ENCODE assay signal across 11 cellular contexts in the genomic region with DNA sequence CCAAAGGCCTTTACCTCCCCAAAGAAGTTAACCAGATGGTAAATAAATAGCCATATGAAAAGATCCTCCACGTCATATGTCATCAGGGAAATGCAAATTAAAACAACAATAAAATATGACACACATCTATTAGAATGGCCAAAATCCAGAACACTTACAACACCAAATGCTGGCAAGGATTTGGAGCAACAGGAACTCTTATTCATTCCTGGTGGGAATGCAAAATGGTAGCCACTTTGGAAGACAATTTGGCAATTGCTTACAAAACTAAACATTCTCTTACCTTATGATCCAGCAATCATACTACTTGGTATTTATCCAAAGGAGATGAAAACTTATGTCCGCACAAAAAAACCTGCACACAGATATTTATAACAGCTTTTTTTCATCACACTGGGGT. TPM values are rescaled to one million over a fixed set of nuclear protein-coding genes. Genes with fewer than 3 reads are reported as not detected.
A peak's percentile ranks its signal among the peaks of the same experiment; 100 is the strongest.
DNase-seq lines count a peak whose midpoint lies in the region; ATAC-seq and TF ChIP-seq lines count a peak whose summit lies in the region.
"Had no signal": no experiment of that assay in that cellular context is flagged by ENCODE, and none has a peak within 500 bp of the region (broad histone marks: within the 10 kb centered on the region; RNA-seq: fewer than 3 reads in every experiment).

No MANE protein-coding gene starts in this region.

- no peak for ATAC-seq in CD4-positive, CD25-positive, alpha-beta regulatory T cell (ENCODE audit: low read depth in 2 of 2)
- ATAC-seq in DND-41 (ENCODE audit: insufficient read depth, low read depth) = no peak
- ATAC-seq in natural killer cell treated with Interleukin-12 subunit alpha and Interleukin-12 subunit beta and Interleukin-15 and Interleukin-18, amount 100 ng/mL, for 72 hours = no peak

- no peaks in the 10 kb centered on the region for H3K9me3 Mint-ChIP-seq in CD4-positive, CD25-positive, alpha-beta regulatory T cell
- peaks cover 4% of the 10 kb centered on the region for H3K9me3 Mint-ChIP-seq in activated T-helper 1 cell treated with anti-CD3 and anti-CD28 coated beads, Interleukin-12 subunit alpha, Interleukin-12 subunit beta, Interleukin-2, Interleukin-4 antibody, amounts not matched to agents 30 ng/mL and 10 ng/mL and 1 ng/mL, durations not matched to agents 14 hours and 24 hours and 36 hours
- peaks cover 5% of the 10 kb centered on the region for H3K9me3 Mint-ChIP-seq in natural killer cell treated with Interleukin-12 subunit alpha and Interleukin-12 subunit beta and Interleukin-15 and Interleukin-18, amount 100 ng/mL, for 72 hours

- no peaks in the 10 kb centered on the region for H3K27me3 ChIP-seq in CD4-positive, CD25-positive, alpha-beta regulatory T cell (ENCODE audit: control insufficient read depth, insufficient read depth, low read length)
- H3K27me3 ChIP-seq in DND-41 (ENCODE audit: insufficient read depth, low read length, poor library complexity) = no peaks in the 10 kb centered on the region
- H3K27me3 ChIP-seq: stomach had no signal

- H3K79me2 ChIP-seq in DND-41 (ENCODE audit: insufficient read depth, low read length) = peaks cover 42% of the 10 kb centered on the region

- no peak overlapping the region for H3K9ac ChIP-seq in DND-41 (ENCODE audit: low read depth, low read length)

- intact Hi-C loops in activated T-helper 1 cell treated with anti-CD3 and anti-CD28 coated beads, Interleukin-12 subunit alpha, Interleukin-12 subunit beta, Interleukin-2, Interleukin-4 antibody, amounts not matched to agents 30 ng/mL and 10 ng/mL and 1 ng/mL, durations not matched to agents 14 hours and 24 hours and 36 hours (cut with micrococcal nuclease) = no loop called here

- H4K20me1 ChIP-seq in DND-41 (ENCODE audit: insufficient read depth, low read length) = no peaks in the 10 kb centered on the region

- no peak for DNase-seq in CD4-positive, CD25-positive, alpha-beta regulatory T cell
- no peak for DNase-seq in DND-41
- DNase-seq in activated T-helper 1 cell treated with anti-CD3 and anti-CD28 coated beads, Interleukin-12 subunit alpha, Interleukin-12 subunit beta, Interleukin-2, Interleukin-4 antibody, amounts not matched to agents 30 ng/mL and 10 ng/mL and 1 ng/mL, durations not matched to agents 14 hours and 24 hours and 36 hours (ENCODE audit: low spot score) = no peak
- DNase-seq in natural killer cell treated with Interleukin-12 subunit alpha and Interleukin-12 subunit beta and Interleukin-15 and Interleukin-18, amount 100 ng/mL, for 72 hours (ENCODE audit: low spot score) = no peak
- DNase-seq in Ammon's horn (ENCODE audit: low spot score) = no peak
- no peak for DNase-seq in RKO (ENCODE audit: low spot score)
- DNase-seq in central memory CD4-positive, alpha-beta T cell = no peak
- DNase-seq: GDM1, Kasumi-1, NCI-H1436 treated with DMSO at 0.1 percent for 48 hours, stomach had no signal

- peaks cover 5% of the 10 kb centered on the region for H3K27me3 Mint-ChIP-seq in CD4-positive, CD25-positive, alpha-beta regulatory T cell
- no peaks in the 10 kb centered on the region for H3K27me3 Mint-ChIP-seq in activated T-helper 1 cell treated with anti-CD3 and anti-CD28 coated beads, Interleukin-12 subunit alpha, Interleukin-12 subunit beta, Interleukin-2, Interleukin-4 antibody, amounts not matched to agents 30 ng/mL and 10 ng/mL and 1 ng/mL, durations not matched to agents 14 hours and 24 hours and 36 hours (ENCODE audit: insufficient read depth)
- H3K27me3 Mint-ChIP-seq in natural killer cell treated with Interleukin-12 subunit alpha and Interleukin-12 subunit beta and Interleukin-15 and Interleukin-18, amount 100 ng/mL, for 72 hours = no peaks in the 10 kb centered on the region

- H2AFZ ChIP-seq in DND-41 (ENCODE audit: low read depth, low read length) = 0 out of 2 replicates have a peak overlapping the region, but pooled peaks have one; percentile 76

- H3K27ac ChIP-seq in CD4-positive, CD25-positive, alpha-beta regulatory T cell (ENCODE audit: insufficient read depth, low read length, poor library complexity, severe bottlenecking) = no peak overlapping the region
- H3K27ac ChIP-seq in DND-41 (ENCODE audit: low read length) = no peak overlapping the region

- no peak for TF ChIP-seq CTCF in DND-41 (IDR thresholded peaks at IDR 0.05; ENCODE audit: borderline replicate concordance, extremely low read depth, low read length, poor library complexity, severe bottlenecking)

- peak overlapping the region in 2 of 3 donors; percentile 34 to 98 for H3K27ac Mint-ChIP-seq in CD4-positive, CD25-positive, alpha-beta regulatory T cell
- H3K27ac Mint-ChIP-seq in activated T-helper 1 cell treated with anti-CD3 and anti-CD28 coated beads, Interleukin-12 subunit alpha, Interleukin-12 subunit beta, Interleukin-2, Interleukin-4 antibody, amounts not matched to agents 30 ng/mL and 10 ng/mL and 1 ng/mL, durations not matched to agents 14 hours and 24 hours and 36 hours = peak overlapping the region; percentile 31
- H3K27ac Mint-ChIP-seq in natural killer cell treated with Interleukin-12 subunit alpha and Interleukin-12 subunit beta and Interleukin-15 and Interleukin-18, amount 100 ng/mL, for 72 hours = peak overlapping the region; percentile 98 to 99

- peaks cover 27% of the 10 kb centered on the region for H3K36me3 Mint-ChIP-seq in CD4-positive, CD25-positive, alpha-beta regulatory T cell
- peaks cover 58% of the 10 kb centered on the region for H3K36me3 Mint-ChIP-seq in activated T-helper 1 cell treated with anti-CD3 and anti-CD28 coated beads, Interleukin-12 subunit alpha, Interleukin-12 subunit beta, Interleukin-2, Interleukin-4 antibody, amounts not matched to agents 30 ng/mL and 10 ng/mL and 1 ng/mL, durations not matched to agents 14 hours and 24 hours and 36 hours (ENCODE audit: low read depth)
- H3K36me3 Mint-ChIP-seq in natural killer cell treated with Interleukin-12 subunit alpha and Interleukin-12 subunit beta and Interleukin-15 and Interleukin-18, amount 100 ng/mL, for 72 hours = peaks cover 69% of the 10 kb centered on the region

- H3K4me1 ChIP-seq in CD4-positive, CD25-positive, alpha-beta regulatory T cell (ENCODE audit: control insufficient read depth, insufficient read depth, low read length, poor library complexity, severe bottlenecking) = peaks cover 40% of the 10 kb centered on the region
- peaks cover 39% of the 10 kb centered on the region for H3K4me1 ChIP-seq in DND-41 (ENCODE audit: insufficient read depth, low read length)

- H3K4me3 Mint-ChIP-seq in CD4-positive, CD25-positive, alpha-beta regulatory T cell = peak overlapping the region; percentile 48 to 99 (median 80)
- peak overlapping the region; percentile 24 for H3K4me3 Mint-ChIP-seq in activated T-helper 1 cell treated with anti-CD3 and anti-CD28 coated beads, Interleukin-12 subunit alpha, Interleukin-12 subunit beta, Interleukin-2, Interleukin-4 antibody, amounts not matched to agents 30 ng/mL and 10 ng/mL and 1 ng/mL, durations not matched to agents 14 hours and 24 hours and 36 hours
- H3K4me3 Mint-ChIP-seq in natural killer cell treated with Interleukin-12 subunit alpha and Interleukin-12 subunit beta and Interleukin-15 and Interleukin-18, amount 100 ng/mL, for 72 hours = peak overlapping the region; percentile 95

- peak overlapping the region; percentile 68; the same call in 1 of the 2 replicates for H3K4me2 ChIP-seq in DND-41 (ENCODE audit: insufficient read depth, low read length)

- H3K9me3 ChIP-seq in CD4-positive, CD25-positive, alpha-beta regulatory T cell (ENCODE audit: control insufficient read depth in 2 of 2, low read length in 2 of 2) = no peaks in the 10 kb centered on the region
- no peaks in the 10 kb centered on the region for H3K9me3 ChIP-seq in DND-41 (ENCODE audit: insufficient read depth, low read length, severe bottlenecking)
- H3K9me3 ChIP-seq: stomach had no signal

- peaks cover 7% of the 10 kb centered on the region for H3K36me3 ChIP-seq in CD4-positive, CD25-positive, alpha-beta regulatory T cell (ENCODE audit: control insufficient read depth, insufficient read depth, low read length)
- peaks cover 13% of the 10 kb centered on the region for H3K36me3 ChIP-seq in DND-41 (ENCODE audit: insufficient read depth, low read length)

- H3K4me3 ChIP-seq in CD4-positive, CD25-positive, alpha-beta regulatory T cell (ENCODE audit: low read depth, low read length) = no peak overlapping the region
- no peak overlapping the region for H3K4me3 ChIP-seq in DND-41 (ENCODE audit: low read depth in 1 of 2, low read length in 2 of 2)

- peaks cover 47 to 71% (median 57%) of the 10 kb centered on the region in 4 donors for H3K4me1 Mint-ChIP-seq in CD4-positive, CD25-positive, alpha-beta regulatory T cell
- peaks cover 75% of the 10 kb centered on the region for H3K4me1 Mint-ChIP-seq in activated T-helper 1 cell treated with anti-CD3 and anti-CD28 coated beads, Interleukin-12 subunit alpha, Interleukin-12 subunit beta, Interleukin-2, Interleukin-4 antibody, amounts not matched to agents 30 ng/mL and 10 ng/mL and 1 ng/mL, durations not matched to agents 14 hours and 24 hours and 36 hours (ENCODE audit: low read depth)
- H3K4me1 Mint-ChIP-seq in natural killer cell treated with Interleukin-12 subunit alpha and Interleukin-12 subunit beta and Interleukin-15 and Interleukin-18, amount 100 ng/mL, for 72 hours (ENCODE audit: low read depth in 2 of 2) = peaks cover 52 to 73% of the 10 kb centered on the region in 2 donors

RNA-seq across cellular contexts. Expression of a gene that starts 1.3 kb away (rescaled TPM):
- total RNA-seq in CD4-positive, CD25-positive, alpha-beta regulatory T cell = 182 TPM
- polyA plus RNA-seq in CD4-positive, CD25-positive, alpha-beta regulatory T cell = 10 to 100 TPM; 84.5 to 97.1 (median 89.0) TPM
- 136 and 141 TPM in 2 replicates for total RNA-seq in activated T-helper 1 cell treated with anti-CD3 and anti-CD28 coated beads, Interleukin-12 subunit alpha, Interleukin-12 subunit beta, Interleukin-2, Interleukin-4 antibody, amounts not matched to agents 30 ng/mL and 10 ng/mL and 1 ng/mL, durations not matched to agents 14 hours and 24 hours and 36 hours
- total RNA-seq in natural killer cell treated with Interleukin-12 subunit alpha and Interleukin-12 subunit beta and Interleukin-15 and Interleukin-18, amount 100 ng/mL, for 72 hours = 100 to 1,000 TPM; 346 to 459 TPM

Comparison
In these comparisons a context has a peak if more than half of its experiments do, and no peak if none do; other contexts are left out.
1. H3K27ac Mint-ChIP-seq: peak in every context shown above with its lines; median percentile 98 in natural killer cell treated with Interleukin-12 subunit alpha and Interleukin-12 subunit beta and Interleukin-15 and Interleukin-18, amount 100 ng/mL, for 72 hours; 66 in CD4-positive, CD25-positive, alpha-beta regulatory T cell; 31 in activated T-helper 1 cell treated with anti-CD3 and anti-CD28 coated beads, Interleukin-12 subunit alpha, Interleukin-12 subunit beta, Interleukin-2, Interleukin-4 antibody, amounts not matched to agents 30 ng/mL and 10 ng/mL and 1 ng/mL, durations not matched to agents 14 hours and 24 hours and 36 hours.
2. H3K4me3 Mint-ChIP-seq: peak in every context shown above with its lines; median percentile 95 in natural killer cell treated with Interleukin-12 subunit alpha and Interleukin-12 subunit beta and Interleukin-15 and Interleukin-18, amount 100 ng/mL, for 72 hours; 80 in CD4-positive, CD25-positive, alpha-beta regulatory T cell; 24 in activated T-helper 1 cell treated with anti-CD3 and anti-CD28 coated beads, Interleukin-12 subunit alpha, Interleukin-12 subunit beta, Interleukin-2, Interleukin-4 antibody, amounts not matched to agents 30 ng/mL and 10 ng/mL and 1 ng/mL, durations not matched to agents 14 hours and 24 hours and 36 hours.